ENCODE assay signal across 12 cellular contexts in genomic region chr3:56926513-56927282, GRCh38.
A peak's percentile ranks its signal among the peaks of the same experiment; 100 is the strongest.
DNase-seq lines count a peak whose midpoint lies in the region; ATAC-seq and TF ChIP-seq lines count a peak whose summit lies in the region.
"Had no signal": no experiment of that assay in that cellular context is flagged by ENCODE, and none has a peak within 500 bp of the region (broad histone marks: within the 10 kb centered on the region; RNA-seq: fewer than 3 reads in every experiment).

No MANE protein-coding gene starts in this region.

- H3K27ac ChIP-seq in hepatocyte, result peak overlapping the region; percentile 1
- peak overlapping the region; percentile 19 for H3K27ac ChIP-seq in stomach smooth muscle (ENCODE audit: low read length)
- H3K27ac ChIP-seq in spleen, result no peak overlapping the region
- H3K27ac ChIP-seq: A549 had no signal

- no peaks in the 10 kb centered on the region for H3K36me3 ChIP-seq in hepatocyte (replicated peaks; ENCODE audit: insufficient read depth, low read depth)
- H3K36me3 ChIP-seq in stomach smooth muscle (ENCODE audit: control insufficient read depth in 2 of 2, insufficient read depth in 2 of 2, low read length in 2 of 2), result no peaks in the 10 kb centered on the region
- no peaks in the 10 kb centered on the region for H3K36me3 ChIP-seq in spleen

- H3K36me3 Mint-ChIP-seq in activated CD8-positive, alpha-beta T cell treated with anti-CD3 and anti-CD28 coated beads, Interleukin-2, amount 10 ng/mL, durations not matched to agents 7 days and 5 days (ENCODE audit: low read depth), result no peaks in the 10 kb centered on the region
- H3K36me3 Mint-ChIP-seq in activated CD8-positive, alpha-beta T cell treated with anti-CD3 and anti-CD28 coated beads for 36 hours (ENCODE audit: low read depth), result peaks cover 1% of the 10 kb centered on the region
- H3K36me3 Mint-ChIP-seq: activated naive CD8-positive, alpha-beta T cell treated with anti-CD3 and anti-CD28 coated beads, Interleukin-2, amount 10 ng/mL, durations not matched to agents 7 days and 5 days; natural killer cell treated with Interleukin-12 subunit alpha and Interleukin-12 subunit beta and Interleukin-15 and Interleukin-18, amount 100 ng/mL, for 72 hours had no signal

- no peak overlapping the region for H3K4me2 ChIP-seq in hepatocyte
- H3K4me2 ChIP-seq: A549 had no signal

- H3K27me3 ChIP-seq in hepatocyte, result no peaks in the 10 kb centered on the region
- H3K27me3 ChIP-seq in stomach smooth muscle (ENCODE audit: control insufficient read depth in 1 of 2, insufficient read depth in 2 of 2, low read length in 2 of 2), result no peaks in the 10 kb centered on the region
- H3K27me3 ChIP-seq in spleen (replicated peaks in 1 of 7), result no peaks in the 10 kb centered on the region

- TF ChIP-seq CTCF in activated CD8-positive, alpha-beta T cell treated with anti-CD3 and anti-CD28 coated beads for 36 hours (IDR thresholded peaks at IDR 0.05), result no peak
- TF ChIP-seq CTCF in hepatocyte (IDR thresholded peaks at IDR 0.05; ENCODE audit: poor library complexity) (peak; percentile 25), spleen (IDR thresholded peaks at IDR 0.05 in 8 of 11, conservative IDR thresholded peaks at IDR 0.05 in 3 of 11) (no peak)

- H3K4me1 ChIP-seq in hepatocyte (ENCODE audit: insufficient read depth) (peaks cover 29% of the 10 kb centered on the region), stomach smooth muscle (ENCODE audit: control insufficient read depth, insufficient read depth, low read length) (peaks cover 37% of the 10 kb centered on the region), spleen (peaks cover 28 to 64% (median 48%) of the 10 kb centered on the region in 6 donors)

- H3K9me2 ChIP-seq in hepatocyte (replicated peaks; ENCODE audit: insufficient read depth), result no peaks in the 10 kb centered on the region

- H2AFZ ChIP-seq in hepatocyte, result no peak overlapping the region

- H3K79me2 ChIP-seq in hepatocyte, result no peaks in the 10 kb centered on the region

- intact Hi-C loops in activated CD8-positive, alpha-beta T cell treated with anti-CD3 and anti-CD28 coated beads for 36 hours (cut with micrococcal nuclease), result loop anchor here (5.0 kb wide), 1 partner anchor 64 kb away; no protein-coding TSS in a partner anchor
- intact Hi-C loops in spleen (cut with DNase I; ENCODE audit: low total_unique reads), result no loop called here

- H3K9me3 ChIP-seq in hepatocyte (ENCODE audit: low read depth), result no peaks in the 10 kb centered on the region
- H3K9me3 ChIP-seq in stomach smooth muscle (ENCODE audit: control insufficient read depth in 2 of 2, low read length in 2 of 2), result no peaks in the 10 kb centered on the region
- no peaks in the 10 kb centered on the region for H3K9me3 ChIP-seq in spleen
- H3K9me3 ChIP-seq: A549 had no signal

- no peak overlapping the region for H3K4me3 Mint-ChIP-seq in activated CD8-positive, alpha-beta T cell treated with anti-CD3 and anti-CD28 coated beads, Interleukin-2, amount 10 ng/mL, durations not matched to agents 7 days and 5 days
- no peak overlapping the region for H3K4me3 Mint-ChIP-seq in activated CD8-positive, alpha-beta T cell treated with anti-CD3 and anti-CD28 coated beads for 36 hours
- H3K4me3 Mint-ChIP-seq: activated naive CD8-positive, alpha-beta T cell treated with anti-CD3 and anti-CD28 coated beads, Interleukin-2, amount 10 ng/mL, durations not matched to agents 7 days and 5 days; natural killer cell treated with Interleukin-12 subunit alpha and Interleukin-12 subunit beta and Interleukin-15 and Interleukin-18, amount 100 ng/mL, for 72 hours had no signal

- CTCF ChIA-PET in activated CD8-positive, alpha-beta T cell treated with anti-CD3 and anti-CD28 coated beads, Interleukin-2, amount 10 ng/mL, durations not matched to agents 7 days and 5 days (lab: Charles Lee), result interaction anchor here (1.0 to 6.7 kb wide), 4 partner anchors 10 to 128 kb away, joined by 3 to 38 read pairs (median 20); no protein-coding TSS in a partner anchor
- CTCF ChIA-PET in activated CD8-positive, alpha-beta T cell treated with anti-CD3 and anti-CD28 coated beads for 36 hours (lab: Charles Lee), result interaction anchor here (0.7 to 3.6 kb wide), 4 partner anchors 34 to 168 kb away, joined by 3 to 16 read pairs (median 3); no protein-coding TSS in a partner anchor

- H3K9ac ChIP-seq in stomach smooth muscle (ENCODE audit: low read length in 2 of 2), result no peak overlapping the region

- POLR2A ChIA-PET in activated CD8-positive, alpha-beta T cell treated with anti-CD3 and anti-CD28 coated beads, Interleukin-2, amount 10 ng/mL, durations not matched to agents 7 days and 5 days (lab: Charles Lee), result interaction anchor here (2.7 kb wide), 1 partner anchor 10 kb away, joined by 24 read pairs; no protein-coding TSS in a partner anchor
- POLR2A ChIA-PET in activated CD8-positive, alpha-beta T cell treated with anti-CD3 and anti-CD28 coated beads for 36 hours (lab: Charles Lee), result interaction anchor here (1.1 to 2.8 kb wide), 3 partner anchors 10 to 130 kb away, joined by 3 to 14 read pairs (median 3); no protein-coding TSS in a partner anchor

- no peak for ATAC-seq in activated CD8-positive, alpha-beta T cell treated with anti-CD3 and anti-CD28 coated beads, Interleukin-2, amount 10 ng/mL, durations not matched to agents 7 days and 5 days
- no peak for ATAC-seq in activated CD8-positive, alpha-beta T cell treated with anti-CD3 and anti-CD28 coated beads for 36 hours
- ATAC-seq: A549; natural killer cell treated with Interleukin-12 subunit alpha and Interleukin-12 subunit beta and Interleukin-15 and Interleukin-18, amount 100 ng/mL, for 72 hours had no signal

- H3K4me1 Mint-ChIP-seq in activated CD8-positive, alpha-beta T cell treated with anti-CD3 and anti-CD28 coated beads, Interleukin-2, amount 10 ng/mL, durations not matched to agents 7 days and 5 days (ENCODE audit: low read depth), result peaks cover 90% of the 10 kb centered on the region
- H3K4me1 Mint-ChIP-seq in activated CD8-positive, alpha-beta T cell treated with anti-CD3 and anti-CD28 coated beads for 36 hours (ENCODE audit: low read depth), result peaks cover 91% of the 10 kb centered on the region

- H3K4me3 ChIP-seq in hepatocyte (no peak overlapping the region), stomach smooth muscle (ENCODE audit: low read length in 2 of 2) (no peak overlapping the region), spleen (no peak overlapping the region)
- H3K4me3 ChIP-seq: A549 had no signal

- TF ChIP-seq POLR2A in spleen (IDR thresholded peaks at IDR 0.05), result no peak

- 53% methylated on average over 3 of the region's 3 CpGs for WGBS in hepatocyte (ENCODE audit: low lambda C conversion rate, missing lambda C conversion rate)
- 58 to 81% (median 71%) methylated on average over 3 of the region's 3 CpGs for WGBS in spleen, 5 donors

- no peaks in the 10 kb centered on the region for H3K27me3 Mint-ChIP-seq in activated CD8-positive, alpha-beta T cell treated with anti-CD3 and anti-CD28 coated beads, Interleukin-2, amount 10 ng/mL, durations not matched to agents 7 days and 5 days (ENCODE audit: low read depth)
- no peaks in the 10 kb centered on the region for H3K27me3 Mint-ChIP-seq in activated CD8-positive, alpha-beta T cell treated with anti-CD3 and anti-CD28 coated beads for 36 hours
- H3K27me3 Mint-ChIP-seq: activated naive CD8-positive, alpha-beta T cell treated with anti-CD3 and anti-CD28 coated beads, Interleukin-2, amount 10 ng/mL, durations not matched to agents 7 days and 5 days had no signal

- H3K27ac Mint-ChIP-seq in activated CD8-positive, alpha-beta T cell treated with anti-CD3 and anti-CD28 coated beads, Interleukin-2, amount 10 ng/mL, durations not matched to agents 7 days and 5 days, result peak overlapping the region; percentile 27
- no peak overlapping the region for H3K27ac Mint-ChIP-seq in activated CD8-positive, alpha-beta T cell treated with anti-CD3 and anti-CD28 coated beads for 36 hours
- H3K27ac Mint-ChIP-seq: natural killer cell treated with Interleukin-12 subunit alpha and Interleukin-12 subunit beta and Interleukin-15 and Interleukin-18, amount 100 ng/mL, for 72 hours had no signal

- DNase-seq in activated CD8-positive, alpha-beta T cell treated with anti-CD3 and anti-CD28 coated beads, Interleukin-2, amount 10 ng/mL, durations not matched to agents 7 days and 5 days, result no peak
- DNase-seq in activated CD8-positive, alpha-beta T cell treated with anti-CD3 and anti-CD28 coated beads for 36 hours, result no peak
- DNase-seq in T1000 (lab: John Stamatoyannopoulos, UW), result peak; percentile 94
- peak; percentile 37 for DNase-seq in hepatocyte (ENCODE audit: low spot score)
- no peak for DNase-seq in NCI-H345 (lab: John Stamatoyannopoulos, UW)
- no peak for DNase-seq in stimulated activated CD4-positive, alpha-beta T cell treated with anti-CD3 and anti-CD28 coated beads, Interleukin-2, amount 100 ng/mL, for 48 hours
- no peak for DNase-seq in spleen
- DNase-seq: activated naive CD8-positive, alpha-beta T cell treated with anti-CD3 and anti-CD28 coated beads, Interleukin-2, amount 10 ng/mL, durations not matched to agents 7 days and 5 days; glutamatergic neuron had no signal

- H4K20me1 ChIP-seq in hepatocyte (ENCODE audit: insufficient read depth, poor library complexity, severe bottlenecking), result no peaks in the 10 kb centered on the region

- H3K9me3 Mint-ChIP-seq in activated CD8-positive, alpha-beta T cell treated with anti-CD3 and anti-CD28 coated beads, Interleukin-2, amount 10 ng/mL, durations not matched to agents 7 days and 5 days (ENCODE audit: insufficient read depth), result no peaks in the 10 kb centered on the region
- H3K9me3 Mint-ChIP-seq in activated CD8-positive, alpha-beta T cell treated with anti-CD3 and anti-CD28 coated beads for 36 hours, result peaks cover 2% of the 10 kb centered on the region
- H3K9me3 Mint-ChIP-seq: activated naive CD8-positive, alpha-beta T cell treated with anti-CD3 and anti-CD28 coated beads, Interleukin-2, amount 10 ng/mL, durations not matched to agents 7 days and 5 days; natural killer cell treated with Interleukin-12 subunit alpha and Interleukin-12 subunit beta and Interleukin-15 and Interleukin-18, amount 100 ng/mL, for 72 hours had no signal

Comparison
In these comparisons a context has a peak if more than half of its experiments do, and no peak if none do; other contexts are left out.
1. DNase-seq: peak in T1000 (single experiment) and hepatocyte (single experiment); none in activated CD8-positive, alpha-beta T cell treated with anti-CD3 and anti-CD28 coated beads, Interleukin-2, amount 10 ng/mL, durations not matched to agents 7 days and 5 days (single experiment), activated CD8-positive, alpha-beta T cell treated with anti-CD3 and anti-CD28 coated beads for 36 hours (single experiment), NCI-H345 (single experiment), stimulated activated CD4-positive, alpha-beta T cell treated with anti-CD3 and anti-CD28 coated beads, Interleukin-2, amount 100 ng/mL, for 48 hours (0 of 2) and spleen (single experiment).
2. H3K27ac ChIP-seq: peak in hepatocyte (single experiment) and stomach smooth muscle (single experiment); none in spleen (0 of 8).